ENCODE assay signal across 10 cellular contexts in the genomic region with DNA sequence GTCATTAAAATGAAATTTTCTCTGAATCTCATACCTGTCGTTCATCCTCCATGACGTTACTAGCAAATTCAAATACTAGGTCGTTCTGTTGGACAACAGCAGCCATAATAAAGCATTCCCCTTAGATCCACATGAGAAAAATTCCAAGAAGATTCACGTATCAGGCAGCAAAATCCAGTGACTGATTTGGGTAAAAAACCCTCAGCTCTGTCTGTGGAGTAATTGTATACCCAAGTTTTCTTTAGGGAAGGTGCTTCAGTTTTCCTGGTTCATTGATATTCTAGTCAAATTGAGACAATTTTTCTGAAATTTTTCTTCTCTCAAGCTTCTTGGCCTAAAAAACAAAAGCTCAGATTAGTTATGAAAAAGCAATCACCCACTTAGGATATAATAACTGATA. TPM values are rescaled to one million over a fixed set of nuclear protein-coding genes. Genes with fewer than 3 reads are reported as not detected.
DNase-seq lines count a peak whose midpoint lies in the region; ATAC-seq and TF ChIP-seq lines count a peak whose summit lies in the region.
"Had no signal": no experiment of that assay in that cellular context is flagged by ENCODE, and none has a peak within 500 bp of the region (broad histone marks: within the 10 kb centered on the region; RNA-seq: fewer than 3 reads in every experiment).

No MANE protein-coding gene starts in this region.

- CTCF ChIA-PET in activated CD4-positive, alpha-beta T cell treated with anti-CD3 and anti-CD28 coated beads for 36 hours (lab: Charles Lee), result interaction anchor here (0.9 to 1.2 kb wide), 2 partner anchors 24 to 72 kb away, joined by 3 read pairs; no protein-coding TSS in a partner anchor
- CTCF ChIA-PET in activated CD4-positive, alpha-beta memory T cell treated with anti-CD3 and anti-CD28 coated beads for 36 hours (lab: Charles Lee), result interaction anchor here (0.6 to 1.9 kb wide), 6 partner anchors 11 to 205 kb away, joined by 3 to 4 read pairs (median 3); partner anchors contain the start of gene WBP4
- CTCF ChIA-PET in SK-N-SH (lab: Yijun Ruan, JAX), result interaction anchor here (1.9 kb wide), 1 partner anchor 11 kb away, joined by 5 read pairs; no protein-coding TSS in a partner anchor

- no peaks in the 10 kb centered on the region for H3K9me3 Mint-ChIP-seq in activated CD4-positive, alpha-beta T cell treated with anti-CD3 and anti-CD28 coated beads for 36 hours (ENCODE audit: low read depth)
- H3K9me3 Mint-ChIP-seq in activated CD4-positive, alpha-beta memory T cell treated with anti-CD3 and anti-CD28 coated beads for 36 hours, result no peaks in the 10 kb centered on the region
- H3K9me3 Mint-ChIP-seq: neural crest cell had no signal

- no peaks in the 10 kb centered on the region for H3K27me3 ChIP-seq in hepatocyte
- H3K27me3 ChIP-seq in stomach, result no peaks in the 10 kb centered on the region
- H3K27me3 ChIP-seq in SK-N-SH (ENCODE audit: insufficient read depth), result no peaks in the 10 kb centered on the region

- POLR2A ChIA-PET in activated CD4-positive, alpha-beta T cell treated with anti-CD3 and anti-CD28 coated beads for 36 hours (lab: Charles Lee), result interaction anchor here (1.0 kb wide), 1 partner anchor 1177 kb away, joined by 4 read pairs; no protein-coding TSS in a partner anchor
- POLR2A ChIA-PET in activated CD4-positive, alpha-beta memory T cell treated with anti-CD3 and anti-CD28 coated beads for 36 hours (lab: Charles Lee), result interaction anchor here (0.8 to 6.8 kb wide), 3 partner anchors 10 to 34 kb away, joined by 3 to 87 read pairs (median 3); partner anchors contain the start of gene ELF1
- POLR2A ChIA-PET in SK-N-SH (lab: Yijun Ruan, JAX), result no interaction called here

- 90% methylated on average over 4 of the region's 4 CpGs for whole genome bisulfite sequencing in hepatocyte (ENCODE audit: low lambda C conversion rate, missing lambda C conversion rate)
- WGBS in stomach, 5 donors, result 49 to 67% (median 58%) methylated on average over 4 of the region's 4 CpGs
- 92% methylated on average over 4 of the region's 4 CpGs for WGBS in SK-N-SH (ENCODE audit: low lambda C conversion rate)

- TF ChIP-seq RAD21 in SK-N-SH (IDR thresholded peaks at IDR 0.05; ENCODE audit: low read length), result no peak

- peaks cover 70% of the 10 kb centered on the region for H3K4me1 Mint-ChIP-seq in activated CD4-positive, alpha-beta T cell treated with anti-CD3 and anti-CD28 coated beads for 36 hours
- peaks cover 64% of the 10 kb centered on the region for H3K4me1 Mint-ChIP-seq in activated CD4-positive, alpha-beta memory T cell treated with anti-CD3 and anti-CD28 coated beads for 36 hours (ENCODE audit: low read depth)

- no peaks in the 10 kb centered on the region for H3K27me3 Mint-ChIP-seq in activated CD4-positive, alpha-beta T cell treated with anti-CD3 and anti-CD28 coated beads for 36 hours
- H3K27me3 Mint-ChIP-seq in activated CD4-positive, alpha-beta memory T cell treated with anti-CD3 and anti-CD28 coated beads for 36 hours, result no peaks in the 10 kb centered on the region

- no peak for DNase-seq in activated CD4-positive, alpha-beta T cell treated with anti-CD3 and anti-CD28 coated beads for 36 hours
- no peak for DNase-seq in activated CD4-positive, alpha-beta T cell treated with anti-CD3 and anti-CD28 coated beads, Interleukin-2, amount 50 U/mL, for 48 hours
- no peak for DNase-seq in activated CD4-positive, alpha-beta memory T cell treated with anti-CD3 and anti-CD28 coated beads for 36 hours
- DNase-seq in hepatocyte (ENCODE audit: low spot score), result no peak
- no peak for DNase-seq in stomach
- DNase-seq in SK-N-SH, result no peak
- no peak for DNase-seq in retina
- DNase-seq: activated CD8-positive, alpha-beta memory T cell treated with anti-CD3 and anti-CD28 coated beads for 24 hours had no signal

- H4K20me1 ChIP-seq in hepatocyte (ENCODE audit: insufficient read depth, poor library complexity, severe bottlenecking) (peaks cover 25% of the 10 kb centered on the region), SK-N-SH (ENCODE audit: insufficient read depth) (no peaks in the 10 kb centered on the region)

- H2AFZ ChIP-seq in hepatocyte (no peak overlapping the region), SK-N-SH (ENCODE audit: low read depth) (no peak overlapping the region)

- peak overlapping the region; percentile 91 for H3K4me3 Mint-ChIP-seq in activated CD4-positive, alpha-beta T cell treated with anti-CD3 and anti-CD28 coated beads for 36 hours
- peak overlapping the region; percentile 81 for H3K4me3 Mint-ChIP-seq in activated CD4-positive, alpha-beta memory T cell treated with anti-CD3 and anti-CD28 coated beads for 36 hours
- H3K4me3 Mint-ChIP-seq: neural crest cell had no signal

- peak overlapping the region; percentile 92 for H3K27ac Mint-ChIP-seq in activated CD4-positive, alpha-beta T cell treated with anti-CD3 and anti-CD28 coated beads for 36 hours
- peak overlapping the region; percentile 92 for H3K27ac Mint-ChIP-seq in activated CD4-positive, alpha-beta memory T cell treated with anti-CD3 and anti-CD28 coated beads for 36 hours

- H3K27ac ChIP-seq in hepatocyte, result peak overlapping the region; percentile 72
- peak overlapping the region in 4 of 5 donors; percentile 78 to 91 (median 81) for H3K27ac ChIP-seq in stomach
- H3K27ac ChIP-seq in SK-N-SH (ENCODE audit: low read depth in 2 of 2, low read length in 1 of 2), result no peak overlapping the region; a peak in 1 of 4 replicates

- H3K36me3 ChIP-seq in hepatocyte (replicated peaks; ENCODE audit: insufficient read depth, low read depth) (no peaks in the 10 kb centered on the region), stomach (peaks cover 0 to 6% (median 2%) of the 10 kb centered on the region in 4 donors), SK-N-SH (replicated peaks in 1 of 2; ENCODE audit: control insufficient read depth in 1 of 2, insufficient read depth in 2 of 2, low read length in 1 of 2) (peaks cover 0 to 13% of the 10 kb centered on the region in 2 experiments)

- no peak for TF ChIP-seq CTCF in hepatocyte (IDR thresholded peaks at IDR 0.05; ENCODE audit: poor library complexity)
- TF ChIP-seq CTCF in stomach (IDR thresholded peaks at IDR 0.05), result no peak
- TF ChIP-seq CTCF in SK-N-SH (IDR thresholded peaks at IDR 0.05), result no peak

- H3K4me1 ChIP-seq in hepatocyte (ENCODE audit: insufficient read depth), result peaks cover 31% of the 10 kb centered on the region
- peaks cover 30 to 95% (median 57%) of the 10 kb centered on the region in 4 donors for H3K4me1 ChIP-seq in stomach
- H3K4me1 ChIP-seq in SK-N-SH (ENCODE audit: control insufficient read depth in 1 of 2, insufficient read depth in 2 of 2, low read depth in 1 of 2, low read length in 1 of 2), result peaks cover 0 to 11% of the 10 kb centered on the region in 2 experiments; a peak in 2 of 4 replicates

- TF ChIP-seq EP300 in stomach (IDR thresholded peaks at IDR 0.05), result no peak
- TF ChIP-seq EP300 in SK-N-SH (IDR thresholded peaks at IDR 0.05; ENCODE audit: borderline replicate concordance in 1 of 2, low read depth in 1 of 2, low read length in 1 of 2), result no peak

- no peak overlapping the region for H3K4me3 ChIP-seq in hepatocyte
- H3K4me3 ChIP-seq in stomach, result peak overlapping the region; percentile 22 to 35 (median 26)
- no peak overlapping the region for H3K4me3 ChIP-seq in SK-N-SH (ENCODE audit: low read depth in 2 of 2, low read length in 1 of 2)

- H3K9me3 ChIP-seq in hepatocyte (ENCODE audit: low read depth), result no peaks in the 10 kb centered on the region
- H3K9me3 ChIP-seq in stomach, result no peaks in the 10 kb centered on the region
- no peaks in the 10 kb centered on the region for H3K9me3 ChIP-seq in SK-N-SH

- H3K4me2 ChIP-seq in hepatocyte (peak overlapping the region; percentile 44), SK-N-SH (no peak overlapping the region)

- no peak for ATAC-seq in activated CD4-positive, alpha-beta T cell treated with anti-CD3 and anti-CD28 coated beads for 36 hours
- no peak for ATAC-seq in HG02840 (IDR thresholded peaks at IDR 0.05; ENCODE audit: low FRiP score, unreplicated experiment)

- peaks cover 93% of the 10 kb centered on the region for H3K79me2 ChIP-seq in hepatocyte
- peaks cover 12% of the 10 kb centered on the region for H3K79me2 ChIP-seq in SK-N-SH (ENCODE audit: insufficient read depth)

- H3K9ac ChIP-seq in SK-N-SH, result no peak overlapping the region

- intact Hi-C loops in activated CD4-positive, alpha-beta T cell treated with anti-CD3 and anti-CD28 coated beads for 36 hours (cut with DNase I, micrococcal nuclease), result loop anchor here (2.0 to 10.0 kb wide), 9 partner anchors 23 to 957 kb away; partner anchors contain the start of genes MRPS31 (in 2 of the 2), FOXO1 (in 1 of the 2) and WBP4 (in 1 of the 2)
- intact Hi-C loops in activated CD4-positive, alpha-beta memory T cell treated with anti-CD3 and anti-CD28 coated beads for 36 hours (cut with micrococcal nuclease), result loop anchor here (1.0 to 5.0 kb wide), 7 partner anchors 8 to 480 kb away; partner anchors contain the start of genes NAA16 and WBP4
- intact Hi-C loops in stomach (cut with DNase I; ENCODE audit: low total_unique reads), result no loop called here

- H3K36me3 Mint-ChIP-seq in activated CD4-positive, alpha-beta T cell treated with anti-CD3 and anti-CD28 coated beads for 36 hours (ENCODE audit: low read depth), result peaks cover 37% of the 10 kb centered on the region
- H3K36me3 Mint-ChIP-seq in activated CD4-positive, alpha-beta memory T cell treated with anti-CD3 and anti-CD28 coated beads for 36 hours, result peaks cover 30% of the 10 kb centered on the region

- H3F3A ChIP-seq in SK-N-SH (replicated peaks; ENCODE audit: insufficient read depth), result peaks cover 7% of the 10 kb centered on the region

- no peak for TF ChIP-seq POLR2A in stomach (IDR thresholded peaks at IDR 0.05)

- H3K9me2 ChIP-seq in hepatocyte (replicated peaks; ENCODE audit: insufficient read depth), result no peaks in the 10 kb centered on the region
- no peaks in the 10 kb centered on the region for H3K9me2 ChIP-seq in SK-N-SH

TF ChIP-seq in SK-N-SH, 30 proteins besides CTCF, POLR2A, EP300 and RAD21 (continues in another document):
- TF ChIP-seq RCOR1 (IDR thresholded peaks at IDR 0.05; ENCODE audit: low read length) (no peak), SMC3 (IDR thresholded peaks at IDR 0.05; ENCODE audit: low read depth, low read length) (no peak), TEAD4 (IDR thresholded peaks at IDR 0.05; ENCODE audit: borderline replicate concordance, insufficient read depth) (no peak), JUND (IDR thresholded peaks at IDR 0.05) (no peak), TCF12 (IDR thresholded peaks at IDR 0.05) (no peak)

RNA-seq across cellular contexts. Expression of gene ELF1, which starts 37.2 kb away (rescaled TPM):
- 10 to 100 TPM; 75.2 to 87.0 TPM for total RNA-seq in activated CD4-positive, alpha-beta T cell treated with anti-CD3 and anti-CD28 coated beads for 36 hours
- 10 to 100 TPM; 70.8 to 71.2 TPM for total RNA-seq in activated CD4-positive, alpha-beta memory T cell treated with anti-CD3 and anti-CD28 coated beads for 36 hours
- total RNA-seq in hepatocyte, result 91.1 and 94.6 TPM in 2 replicates
- 39.4 and 44.4 TPM in 2 replicates for polyA plus RNA-seq in hepatocyte
- total RNA-seq in stomach, result 100 to 1,000 TPM in 1 of 5 donors, 10 to 100 TPM in 4; 13.3 to 113 (median 49.7) TPM
- polyA plus RNA-seq in stomach, result 10 to 100 TPM; 10.9 to 31.8 (median 19.8) TPM
- polyA plus RNA-seq in SK-N-SH (2012; rRNA removed), result 11.1 and 11.6 TPM in 2 replicates
- polyA plus RNA-seq in SK-N-SH (2012; cell fraction: cytosol; rRNA removed), result 12.5 and 13.6 TPM in 2 replicates
- polyA plus RNA-seq in SK-N-SH (2012; cell fraction: nucleus; rRNA removed), result 6.1 and 12.7 TPM in 2 replicates

Comparison
In these comparisons a context has a peak if more than half of its experiments do, and no peak if none do; other contexts are left out.
1. H3K27ac ChIP-seq: peak in hepatocyte (single experiment) and stomach (4 of 5); none in SK-N-SH (0 of 2).
2. H3K4me3 ChIP-seq: peak in stomach (4 of 4); none in hepatocyte (single experiment) and SK-N-SH (0 of 2).